ENCODE assay signal across 8 cellular contexts in genomic region chr12:6927379-6927991, GRCh38. TPM values are rescaled to one million over a fixed set of nuclear protein-coding genes. Genes with fewer than 3 reads are reported as not detected.
DNase-seq lines count a peak whose midpoint lies in the region; ATAC-seq, FAIRE-seq and TF ChIP-seq lines count a peak whose summit lies in the region.

Gene ATN1 (plus strand): TSS chr12:6927959. CDS start chr12:6934002, 6,043 bp downstream.

- peak within 1 kb of the TSS; percentile 75 for H3K4me3 Mint-ChIP-seq in activated naive CD4-positive, alpha-beta T cell treated with anti-CD3 and anti-CD28 coated beads for 36 hours
- peak within 1 kb of the TSS; percentile 92 for H3K4me3 Mint-ChIP-seq in natural killer cell

- in situ Hi-C loops in GM13976 (cut with MboI; ENCODE audit: low sequenced_read_pairs, unreplicated experiment): loop anchor here (25.0 kb wide), 1 partner anchor 185 kb away; the partner anchor contains the start of gene C1RL

- no peak for TF ChIP-seq CTCF in GM13976 (IDR thresholded peaks at IDR 0.05; ENCODE audit: borderline replicate concordance, control extremely low read depth, extremely low read depth, insufficient read depth, missing control alignments)
- no peak for TF ChIP-seq CTCF in foreskin keratinocyte (conservative IDR thresholded peaks at IDR 0.05)
- TF ChIP-seq CTCF in natural killer cell (IDR thresholded peaks at IDR 0.05): no peak

- H3K36me3 Mint-ChIP-seq in activated naive CD4-positive, alpha-beta T cell treated with anti-CD3 and anti-CD28 coated beads for 36 hours (ENCODE audit: low read depth): no peaks in the 10 kb centered on the region
- H3K36me3 Mint-ChIP-seq in natural killer cell: no peaks in the 10 kb centered on the region

- CTCF ChIA-PET in activated naive CD4-positive, alpha-beta T cell treated with anti-CD3 and anti-CD28 coated beads for 36 hours (lab: Charles Lee): interaction anchor here (0.5 to 4.6 kb wide), 4 partner anchors 11 to 533 kb away, joined by 3 to 43 read pairs (median 4); no protein-coding TSS in a partner anchor

- peaks cover 17% of the 10 kb centered on the region for H3K4me1 ChIP-seq in foreskin keratinocyte

- no peaks in the 10 kb centered on the region for H3K9me3 Mint-ChIP-seq in activated naive CD4-positive, alpha-beta T cell treated with anti-CD3 and anti-CD28 coated beads for 36 hours
- no peaks in the 10 kb centered on the region for H3K9me3 Mint-ChIP-seq in natural killer cell

- peak within 1 kb of the TSS; percentile 81 for H3K27ac Mint-ChIP-seq in activated naive CD4-positive, alpha-beta T cell treated with anti-CD3 and anti-CD28 coated beads for 36 hours
- H3K27ac Mint-ChIP-seq in natural killer cell: peak within 1 kb of the TSS; percentile 88 to 90

- peak; percentile 82 for DNase-seq in AG08396 (ENCODE audit: low spot score)
- DNase-seq in GM13976 (ENCODE audit: low spot score): peak; percentile 79
- peak; percentile 62 for DNase-seq in NCI-H526 treated with DMSO at 0.1 percent for 48 hours (lab: John Stamatoyannopoulos, UW)
- peak; percentile 51 for DNase-seq in activated naive CD4-positive, alpha-beta T cell treated with anti-CD3 and anti-CD28 coated beads for 36 hours
- no peak for DNase-seq in foreskin keratinocyte
- DNase-seq in natural killer cell: peak; percentile 47
- DNase-seq in urothelium cell line (ENCODE audit: low spot score): peak; percentile 84

- intact Hi-C loops in activated naive CD4-positive, alpha-beta T cell treated with anti-CD3 and anti-CD28 coated beads for 36 hours (cut with micrococcal nuclease): loop anchor here (10.0 kb wide), 1 partner anchor 707 kb away; no protein-coding TSS in a partner anchor
- intact Hi-C loops in natural killer cell (cut with micrococcal nuclease): no loop called here

- peak; percentile 2 for ATAC-seq in foreskin keratinocyte
- ATAC-seq in natural killer cell: peak; percentile 38 to 53 (median 52)
- no peak for ATAC-seq in HG02623 (IDR thresholded peaks at IDR 0.05; ENCODE audit: unreplicated experiment)

- peak; percentile 9 for FAIRE-seq in urothelium cell line (lab: Jason Lieb, UNC)

- H3K4me1 Mint-ChIP-seq in activated naive CD4-positive, alpha-beta T cell treated with anti-CD3 and anti-CD28 coated beads for 36 hours (ENCODE audit: low read depth): peaks cover 59% of the 10 kb centered on the region
- peaks cover 38 to 43% of the 10 kb centered on the region in 2 donors for H3K4me1 Mint-ChIP-seq in natural killer cell

- peak within 1 kb of the TSS; percentile 81 for H3K27ac ChIP-seq in foreskin keratinocyte

- no peaks in the 10 kb centered on the region for H3K27me3 Mint-ChIP-seq in activated naive CD4-positive, alpha-beta T cell treated with anti-CD3 and anti-CD28 coated beads for 36 hours (ENCODE audit: low read depth)
- H3K27me3 Mint-ChIP-seq in natural killer cell (ENCODE audit: low read depth in 2 of 2): no peaks in the 10 kb centered on the region

- no peaks in the 10 kb centered on the region for H3K27me3 ChIP-seq in foreskin keratinocyte

RNA-seq across cellular contexts. Expression of gene ATN1, which starts in this region (rescaled TPM):
- 10 to 100 TPM; 20.1 to 22.2 TPM for total RNA-seq in activated naive CD4-positive, alpha-beta T cell treated with anti-CD3 and anti-CD28 coated beads for 36 hours
- 15.0 and 18.3 TPM in 2 replicates for total RNA-seq in foreskin keratinocyte
- 35.1 and 37.2 TPM in 2 replicates for polyA plus RNA-seq in foreskin keratinocyte
- total RNA-seq in natural killer cell: 10 to 100 TPM; 29.3 to 34.0 (median 31.9) TPM

Comparison
In these comparisons a context has a peak if more than half of its experiments do, and no peak if none do; other contexts are left out.
1. DNase-seq: peak in AG08396 (single experiment), GM13976 (single experiment), NCI-H526 treated with DMSO at 0.1 percent for 48 hours (single experiment), activated naive CD4-positive, alpha-beta T cell treated with anti-CD3 and anti-CD28 coated beads for 36 hours (single experiment), natural killer cell (single experiment) and urothelium cell line (single experiment); none in foreskin keratinocyte (0 of 2).